Comparison of ENCODE assay signal across 20 cellular contexts in genomic region chr11:2808850-2809847, GRCh38.
DNase-seq lines count a peak whose midpoint lies in the region; ATAC-seq and TF ChIP-seq lines count a peak whose summit lies in the region.
"Had no signal": no experiment of that assay in that cellular context is flagged by ENCODE, and none has a peak within 500 bp of the region (broad histone marks: within the 10 kb centered on the region; RNA-seq: fewer than 3 reads in every experiment).

No MANE protein-coding gene starts in this region.

- H3K4me1 ChIP-seq in lower lobe of right lung = peaks cover 47% of the 10 kb centered on the region

- ATAC-seq in activated CD8-positive, alpha-beta T cell treated with anti-CD3 and anti-CD28 coated beads for 36 hours = no peak
- no peak for ATAC-seq in activated CD8-positive, alpha-beta T cell treated with anti-CD3 and anti-CD28 coated beads, Interleukin-2, amount 10 ng/mL, durations not matched to agents 7 days and 5 days
- no peak for ATAC-seq in activated naive CD8-positive, alpha-beta T cell treated with anti-CD3 and anti-CD28 coated beads, Interleukin-2, amount 10 ng/mL, durations not matched to agents 7 days and 5 days (ENCODE audit: low read depth)
- no peak for ATAC-seq in lower lobe of right lung
- ATAC-seq in stimulated activated naive CD8-positive, alpha-beta T cell treated with anti-CD3 and anti-CD28 coated beads, Interleukin-15, Interleukin-2, amounts not matched to agents 100 U/mL and 50 U/mL, for 24 hours = peak; percentile 11
- ATAC-seq: A549, heart left ventricle had no signal

- H3K4me1 Mint-ChIP-seq in activated CD8-positive, alpha-beta T cell treated with anti-CD3 and anti-CD28 coated beads for 36 hours (ENCODE audit: low read depth) = peaks cover 33% of the 10 kb centered on the region
- H3K4me1 Mint-ChIP-seq in activated CD8-positive, alpha-beta T cell treated with anti-CD3 and anti-CD28 coated beads, Interleukin-2, amount 10 ng/mL, durations not matched to agents 7 days and 5 days (ENCODE audit: low read depth) = peaks cover 33% of the 10 kb centered on the region
- H3K4me1 Mint-ChIP-seq in activated naive CD8-positive, alpha-beta T cell treated with anti-CD3 and anti-CD28 coated beads, Interleukin-2, amount 10 ng/mL, durations not matched to agents 7 days and 5 days = peaks cover 25% of the 10 kb centered on the region
- peaks cover 17% of the 10 kb centered on the region for H3K4me1 Mint-ChIP-seq in activated CD4-positive, alpha-beta T cell treated with anti-CD3 and anti-CD28 coated beads, Interleukin-2, amount 10 ng/mL, durations not matched to agents 24 days and 14 days

- CTCF ChIA-PET in activated CD8-positive, alpha-beta T cell treated with anti-CD3 and anti-CD28 coated beads for 36 hours (lab: Charles Lee) = no interaction called here
- CTCF ChIA-PET in activated CD8-positive, alpha-beta T cell treated with anti-CD3 and anti-CD28 coated beads, Interleukin-2, amount 10 ng/mL, durations not matched to agents 7 days and 5 days (lab: Charles Lee) = no interaction called here

- H3K27me3 Mint-ChIP-seq in activated CD8-positive, alpha-beta T cell treated with anti-CD3 and anti-CD28 coated beads for 36 hours = no peaks in the 10 kb centered on the region
- H3K27me3 Mint-ChIP-seq in activated CD8-positive, alpha-beta T cell treated with anti-CD3 and anti-CD28 coated beads, Interleukin-2, amount 10 ng/mL, durations not matched to agents 7 days and 5 days (ENCODE audit: low read depth) = peaks cover 3% of the 10 kb centered on the region
- H3K27me3 Mint-ChIP-seq in activated naive CD8-positive, alpha-beta T cell treated with anti-CD3 and anti-CD28 coated beads, Interleukin-2, amount 10 ng/mL, durations not matched to agents 7 days and 5 days = no peaks in the 10 kb centered on the region
- no peaks in the 10 kb centered on the region for H3K27me3 Mint-ChIP-seq in activated CD4-positive, alpha-beta T cell treated with anti-CD3 and anti-CD28 coated beads, Interleukin-2, amount 10 ng/mL, durations not matched to agents 24 days and 14 days

- no peaks in the 10 kb centered on the region for H3K9me3 ChIP-seq in lower lobe of right lung
- H3K9me3 ChIP-seq: MG63 had no signal

- H3K27ac ChIP-seq in lower lobe of right lung = no peak overlapping the region
- no peak overlapping the region for H3K27ac ChIP-seq in brain microvascular endothelial cell
- H3K27ac ChIP-seq: A549, SK-N-MC, tibial artery had no signal

- DNase-seq in activated CD8-positive, alpha-beta T cell treated with anti-CD3 and anti-CD28 coated beads for 36 hours = peak; percentile 70
- no peak for DNase-seq in activated CD8-positive, alpha-beta T cell treated with anti-CD3 and anti-CD28 coated beads, Interleukin-2, amount 10 ng/mL, durations not matched to agents 7 days and 5 days
- DNase-seq in activated naive CD8-positive, alpha-beta T cell treated with anti-CD3 and anti-CD28 coated beads, Interleukin-2, amount 10 ng/mL, durations not matched to agents 7 days and 5 days = peak; percentile 35
- DNase-seq in lower lobe of right lung (peak; percentile 32), amygdala (lab: John Stamatoyannopoulos, UW) (no peak), brain microvascular endothelial cell (no peak)
- peak; percentile 52 for DNase-seq in stimulated activated naive CD8-positive, alpha-beta T cell treated with anti-CD3 and anti-CD28 coated beads, Interleukin-15, Interleukin-2, amounts not matched to agents 100 U/mL and 50 U/mL, for 24 hours
- no peak for DNase-seq in activated CD4-positive, alpha-beta T cell treated with anti-CD3 and anti-CD28 coated beads, Interleukin-2, amount 10 ng/mL, durations not matched to agents 24 days and 14 days
- DNase-seq: caudate nucleus, MG63, NCI-H2029 treated with DMSO at 0.1 percent for 48 hours, NCI-H526 treated with DMSO at 0.1 percent for 48 hours, nucleus accumbens, T1000, tibial artery had no signal

- H3K27me3 ChIP-seq in lower lobe of right lung (ENCODE audit: low read depth) (no peaks in the 10 kb centered on the region), brain microvascular endothelial cell (replicated peaks) (peaks cover 23% of the 10 kb centered on the region)
- H3K27me3 ChIP-seq: BLaER1 treated with 17β-estradiol and CSF1 and Interleukin-3, amounts not matched to agents 10 nM and 100 nM; heart left ventricle had no signal

- TF ChIP-seq CTCF in activated CD8-positive, alpha-beta T cell treated with anti-CD3 and anti-CD28 coated beads for 36 hours (IDR thresholded peaks at IDR 0.05) = no peak
- no peak for TF ChIP-seq CTCF in lower lobe of right lung (IDR thresholded peaks at IDR 0.05)
- no peak for TF ChIP-seq CTCF in brain microvascular endothelial cell (IDR thresholded peaks at IDR 0.05; ENCODE audit: low read depth, low read length, missing control alignments)

- H3K36me3 Mint-ChIP-seq in activated CD8-positive, alpha-beta T cell treated with anti-CD3 and anti-CD28 coated beads for 36 hours (ENCODE audit: low read depth) = no peaks in the 10 kb centered on the region
- H3K36me3 Mint-ChIP-seq in activated CD8-positive, alpha-beta T cell treated with anti-CD3 and anti-CD28 coated beads, Interleukin-2, amount 10 ng/mL, durations not matched to agents 7 days and 5 days (ENCODE audit: low read depth) = no peaks in the 10 kb centered on the region
- H3K36me3 Mint-ChIP-seq in activated naive CD8-positive, alpha-beta T cell treated with anti-CD3 and anti-CD28 coated beads, Interleukin-2, amount 10 ng/mL, durations not matched to agents 7 days and 5 days = peaks cover 6% of the 10 kb centered on the region
- no peaks in the 10 kb centered on the region for H3K36me3 Mint-ChIP-seq in activated CD4-positive, alpha-beta T cell treated with anti-CD3 and anti-CD28 coated beads, Interleukin-2, amount 10 ng/mL, durations not matched to agents 24 days and 14 days (ENCODE audit: low read depth)
- H3K36me3 Mint-ChIP-seq: mesothelial cell of epicardium had no signal

- intact Hi-C loops in activated CD8-positive, alpha-beta T cell treated with anti-CD3 and anti-CD28 coated beads for 36 hours (cut with micrococcal nuclease) = no loop called here
- intact Hi-C loops in lower lobe of right lung (cut with DNase I) = no loop called here
- intact Hi-C loops in activated CD4-positive, alpha-beta T cell treated with anti-CD3 and anti-CD28 coated beads, Interleukin-2, amount 10 ng/mL, durations not matched to agents 24 days and 14 days (cut with micrococcal nuclease) = no loop called here

- POLR2A ChIA-PET in activated CD8-positive, alpha-beta T cell treated with anti-CD3 and anti-CD28 coated beads for 36 hours (lab: Charles Lee) = no interaction called here
- POLR2A ChIA-PET in activated CD8-positive, alpha-beta T cell treated with anti-CD3 and anti-CD28 coated beads, Interleukin-2, amount 10 ng/mL, durations not matched to agents 7 days and 5 days (lab: Charles Lee) = no interaction called here
- POLR2A ChIA-PET in activated naive CD8-positive, alpha-beta T cell treated with anti-CD3 and anti-CD28 coated beads, Interleukin-2, amount 10 ng/mL, durations not matched to agents 7 days and 5 days (lab: Charles Lee) = no interaction called here

- H3K36me3 ChIP-seq in lower lobe of right lung (no peaks in the 10 kb centered on the region), brain microvascular endothelial cell (replicated peaks) (no peaks in the 10 kb centered on the region)
- H3K36me3 ChIP-seq: heart left ventricle, MG63, tibial artery had no signal

- no peak overlapping the region for H3K27ac Mint-ChIP-seq in activated CD8-positive, alpha-beta T cell treated with anti-CD3 and anti-CD28 coated beads for 36 hours
- H3K27ac Mint-ChIP-seq in activated CD8-positive, alpha-beta T cell treated with anti-CD3 and anti-CD28 coated beads, Interleukin-2, amount 10 ng/mL, durations not matched to agents 7 days and 5 days = no peak overlapping the region
- H3K27ac Mint-ChIP-seq in activated naive CD8-positive, alpha-beta T cell treated with anti-CD3 and anti-CD28 coated beads, Interleukin-2, amount 10 ng/mL, durations not matched to agents 7 days and 5 days = no peak overlapping the region
- no peak overlapping the region for H3K27ac Mint-ChIP-seq in activated CD4-positive, alpha-beta T cell treated with anti-CD3 and anti-CD28 coated beads, Interleukin-2, amount 10 ng/mL, durations not matched to agents 24 days and 14 days
- H3K27ac Mint-ChIP-seq: mesothelial cell of epicardium had no signal

- in situ Hi-C loops in brain microvascular endothelial cell (cut with HindIII; ENCODE audit: low pct_ligation_motif_present, low sequenced_read_pairs) = no loop called here

- no peak overlapping the region for H3K4me3 ChIP-seq in lower lobe of right lung
- no peak overlapping the region for H3K4me3 ChIP-seq in brain microvascular endothelial cell (ENCODE audit: low read depth, low read length)
- H3K4me3 ChIP-seq: A549; BLaER1 treated with 17β-estradiol and CSF1 and Interleukin-3, amounts not matched to agents 10 nM and 100 nM; heart left ventricle; MG63; SK-N-MC; tibial artery had no signal

- H3K4me3 Mint-ChIP-seq in activated CD8-positive, alpha-beta T cell treated with anti-CD3 and anti-CD28 coated beads for 36 hours = no peak overlapping the region
- no peak overlapping the region for H3K4me3 Mint-ChIP-seq in activated CD8-positive, alpha-beta T cell treated with anti-CD3 and anti-CD28 coated beads, Interleukin-2, amount 10 ng/mL, durations not matched to agents 7 days and 5 days
- no peak overlapping the region for H3K4me3 Mint-ChIP-seq in activated naive CD8-positive, alpha-beta T cell treated with anti-CD3 and anti-CD28 coated beads, Interleukin-2, amount 10 ng/mL, durations not matched to agents 7 days and 5 days
- no peak overlapping the region for H3K4me3 Mint-ChIP-seq in activated CD4-positive, alpha-beta T cell treated with anti-CD3 and anti-CD28 coated beads, Interleukin-2, amount 10 ng/mL, durations not matched to agents 24 days and 14 days
- H3K4me3 Mint-ChIP-seq: mesothelial cell of epicardium had no signal

- H3K9me3 Mint-ChIP-seq in activated CD8-positive, alpha-beta T cell treated with anti-CD3 and anti-CD28 coated beads for 36 hours = peaks cover 6% of the 10 kb centered on the region
- H3K9me3 Mint-ChIP-seq in activated CD8-positive, alpha-beta T cell treated with anti-CD3 and anti-CD28 coated beads, Interleukin-2, amount 10 ng/mL, durations not matched to agents 7 days and 5 days (ENCODE audit: insufficient read depth) = no peaks in the 10 kb centered on the region
- peaks cover 9% of the 10 kb centered on the region for H3K9me3 Mint-ChIP-seq in activated naive CD8-positive, alpha-beta T cell treated with anti-CD3 and anti-CD28 coated beads, Interleukin-2, amount 10 ng/mL, durations not matched to agents 7 days and 5 days
- peaks cover 8% of the 10 kb centered on the region for H3K9me3 Mint-ChIP-seq in activated CD4-positive, alpha-beta T cell treated with anti-CD3 and anti-CD28 coated beads, Interleukin-2, amount 10 ng/mL, durations not matched to agents 24 days and 14 days

Comparison
In these comparisons a context has a peak if more than half of its experiments do, and no peak if none do; other contexts are left out.
1. DNase-seq: peak in activated CD8-positive, alpha-beta T cell treated with anti-CD3 and anti-CD28 coated beads for 36 hours (single experiment), activated naive CD8-positive, alpha-beta T cell treated with anti-CD3 and anti-CD28 coated beads, Interleukin-2, amount 10 ng/mL, durations not matched to agents 7 days and 5 days (single experiment), lower lobe of right lung (single experiment) and stimulated activated naive CD8-positive, alpha-beta T cell treated with anti-CD3 and anti-CD28 coated beads, Interleukin-15, Interleukin-2, amounts not matched to agents 100 U/mL and 50 U/mL, for 24 hours (single experiment); none in activated CD8-positive, alpha-beta T cell treated with anti-CD3 and anti-CD28 coated beads, Interleukin-2, amount 10 ng/mL, durations not matched to agents 7 days and 5 days (single experiment), amygdala (0 of 56), brain microvascular endothelial cell (single experiment) and activated CD4-positive, alpha-beta T cell treated with anti-CD3 and anti-CD28 coated beads, Interleukin-2, amount 10 ng/mL, durations not matched to agents 24 days and 14 days (single experiment).